8 cellular contexts compared by ENCODE assay signal in genomic region chr1:19799233-19799876, GRCh38. TPM values are rescaled to one million over a fixed set of nuclear protein-coding genes. Genes with fewer than 3 reads are reported as not detected.
DNase-seq lines count a peak whose midpoint lies in the region; ATAC-seq and TF ChIP-seq lines count a peak whose summit lies in the region.

No MANE protein-coding gene starts in this region.

- H3K27me3 ChIP-seq in SU-DHL-6 (ENCODE audit: low read length) (no peaks in the 10 kb centered on the region), iPS DF 6.9 (ENCODE audit: control insufficient read depth, insufficient read depth, low read length) (peaks cover 2% of the 10 kb centered on the region; the same call in 1 of the 2 replicates), spleen (replicated peaks in 1 of 7) (no peaks in the 10 kb centered on the region)

- peak in 1 of 3 donors; percentile 7 for TF ChIP-seq POLR2A in spleen (IDR thresholded peaks at IDR 0.05)

- no peaks in the 10 kb centered on the region for H3K79me2 ChIP-seq in SU-DHL-6 (ENCODE audit: insufficient read depth, low read length)

- H3K9me3 ChIP-seq in SU-DHL-6 (ENCODE audit: insufficient read depth, low read length) (no peaks in the 10 kb centered on the region), iPS DF 6.9 (ENCODE audit: control insufficient read depth, insufficient read depth, low read length) (no peaks in the 10 kb centered on the region), spleen (no peaks in the 10 kb centered on the region)

- H3K27ac ChIP-seq in SU-DHL-6 (ENCODE audit: low read depth, low read length): no peak overlapping the region
- H3K27ac ChIP-seq in iPS DF 6.9 (ENCODE audit: low read length): no peak overlapping the region
- peak overlapping the region; percentile 24 to 93 (median 89) for H3K27ac ChIP-seq in spleen

- H3K36me3 ChIP-seq in SU-DHL-6 (ENCODE audit: low read length): no peaks in the 10 kb centered on the region
- H3K36me3 ChIP-seq in iPS DF 6.9 (ENCODE audit: control insufficient read depth, insufficient read depth, low read length): no peaks in the 10 kb centered on the region
- H3K36me3 ChIP-seq in spleen: peaks cover 0 to 26% (median 0%) of the 10 kb centered on the region in 6 donors

- H3K4me1 ChIP-seq in iPS DF 6.9 (ENCODE audit: control insufficient read depth, insufficient read depth, low read length): peaks cover 2% of the 10 kb centered on the region; the same call in 1 of the 2 replicates
- peaks cover 9 to 44% (median 27%) of the 10 kb centered on the region in 6 donors for H3K4me1 ChIP-seq in spleen

- H3K4me3 ChIP-seq in SU-DHL-6 (ENCODE audit: insufficient read depth, low read length, poor library complexity, severe bottlenecking) (peak overlapping the region; percentile 26), iPS DF 6.9 (ENCODE audit: low read length) (peak overlapping the region; percentile 43; the same call in 1 of the 2 replicates), spleen (peak overlapping the region; percentile 72 to 93 (median 80))

- peak; percentile 48 for DNase-seq in NCI-H146 (lab: John Stamatoyannopoulos, UW)
- no peak for DNase-seq in NCI-H146 treated with DMSO at 0.1 percent for 48 hours (lab: John Stamatoyannopoulos, UW; ENCODE audit: unreplicated experiment)
- peak; percentile 11 for DNase-seq in activated naive CD8-positive, alpha-beta T cell treated with anti-CD3 and anti-CD28 coated beads, Interleukin-2, amount 50 U/mL, for 16 hours (ENCODE audit: low read depth, low spot score)
- DNase-seq in iPS DF 6.9 (ENCODE audit: low read depth, low spot score): no peak
- peak; percentile 90 for DNase-seq in spleen
- DNase-seq in GOT3 (lab: John Stamatoyannopoulos, UW): no peak

- H3K4me2 ChIP-seq in SU-DHL-6 (ENCODE audit: low read depth, low read length, poor library complexity, severe bottlenecking): peak overlapping the region; percentile 43

- ATAC-seq in HG03159 (IDR thresholded peaks at IDR 0.05; ENCODE audit: unreplicated experiment): peak; percentile 63

- no peaks in the 10 kb centered on the region for H4K20me1 ChIP-seq in SU-DHL-6 (ENCODE audit: low read depth, low read length)

- peak overlapping the region; percentile 82 for H2AFZ ChIP-seq in SU-DHL-6 (ENCODE audit: low read depth, low read length, severe bottlenecking)

- TF ChIP-seq CTCF in SU-DHL-6 (IDR thresholded peaks at IDR 0.05; ENCODE audit: insufficient read depth, low read length, poor library complexity, severe bottlenecking) (no peak), spleen (IDR thresholded peaks at IDR 0.05 in 8 of 11, conservative IDR thresholded peaks at IDR 0.05 in 3 of 11) (peak in 8 of 11 experiments; percentile 18 to 51 (median 35))

- no peak overlapping the region for H3K9ac ChIP-seq in SU-DHL-6 (ENCODE audit: low read length)

- no CpG with 5 or more reads among the region's 38 CpGs for WGBS in iPS DF 6.9 (ENCODE audit: insufficient coverage, insufficient read length)
- 1 to 4% (median 2%) methylated on average over 24 to 38 of the region's 38 CpGs for WGBS in spleen, 5 donors

- no peaks in the 10 kb centered on the region for H3F3A ChIP-seq in SU-DHL-6 (ENCODE audit: insufficient read depth)

- intact Hi-C loops in spleen (cut with DNase I; ENCODE audit: low total_unique reads): no loop called here

- no peaks in the 10 kb centered on the region for H3K9me2 ChIP-seq in SU-DHL-6 (replicated peaks; ENCODE audit: insufficient read depth, low read length)

RNA-seq across cellular contexts. Expression of gene TMCO4, which starts 0.4 kb away (rescaled TPM):
- 10 to 100 TPM; 22.1 to 40.8 (median 32.8) TPM for total RNA-seq in spleen
- 10 to 100 TPM; 15.4 to 24.4 (median 18.9) TPM for polyA plus RNA-seq in spleen

RNA-seq across cellular contexts. Expression of gene RNF186, which starts 15.7 kb away (rescaled TPM):
- total RNA-seq in spleen: not detected
- under 1 TPM in 1 of 3 donors, not detected in 2; 0.07 TPM for polyA plus RNA-seq in spleen

Comparison
In these comparisons a context has a peak if more than half of its experiments do, and no peak if none do; other contexts are left out.
1. DNase-seq: peak in NCI-H146 (single experiment), activated naive CD8-positive, alpha-beta T cell treated with anti-CD3 and anti-CD28 coated beads, Interleukin-2, amount 50 U/mL, for 16 hours (single experiment) and spleen (single experiment); none in NCI-H146 treated with DMSO at 0.1 percent for 48 hours (single experiment), iPS DF 6.9 (single experiment) and GOT3 (single experiment).
2. H3K27ac ChIP-seq: peak in spleen (8 of 8); none in SU-DHL-6 (single experiment) and iPS DF 6.9 (single experiment).
3. H3K4me3 ChIP-seq: peak in every context shown above with its lines; median percentile 80 in spleen; 43 in iPS DF 6.9; 26 in SU-DHL-6.